Comparison of ENCODE assay signal across 21 cellular contexts in genomic region chr2:234302664-234302991, GRCh38.
DNase-seq lines count a peak whose midpoint lies in the region; ATAC-seq, FAIRE-seq and TF ChIP-seq lines count a peak whose summit lies in the region.
"Had no signal": no experiment of that assay in that cellular context is flagged by ENCODE, and none has a peak within 500 bp of the region (broad histone marks: within the 10 kb centered on the region; RNA-seq: fewer than 3 reads in every experiment).

No MANE protein-coding gene starts in this region.

- TF ChIP-seq CTCF in A549 (IDR thresholded peaks at IDR 0.05) (no peak), foreskin fibroblast (IDR thresholded peaks at IDR 0.05; ENCODE audit: low read depth, low read length) (no peak), gastroesophageal sphincter (IDR thresholded peaks at IDR 0.05) (no peak)

- WGBS in A549 (ENCODE audit: missing lambda C conversion rate) = 95% methylated on average over 4 of the region's 4 CpGs
- 90% methylated on average over 2 of the region's 4 CpGs; no CpG with 5 or more reads in 1 of the 2 donors for WGBS in gastroesophageal sphincter (ENCODE audit: low coverage in 1 of 2), 2 donors

- DNase-seq in A549 (ENCODE audit: low read depth in 1 of 2, low spot score in 1 of 2) (no peak), foreskin fibroblast (no peak), GM12891 (ENCODE audit: insufficient read length, low spot score) (no peak)
- DNase-seq: AML-193; Calu3; DMS53; NCI-H1092 treated with DMSO at 0.1 percent for 48 hours; NCI-H146; NCI-H2029 treated with DMSO at 0.1 percent for 48 hours; NCI-H2171 treated with DMSO at 0.1 percent for 48 hours; NCI-H748 treated with DMSO at 0.1 percent for 48 hours; NK-92 treated with Interleukin-12 subunit alpha and Interleukin-12 subunit beta, amount 100 ng/mL, for 24 hours; SHP77; SK-N-SH had no signal

- peaks cover 49% of the 10 kb centered on the region for H3K4me1 Mint-ChIP-seq in dendritic cell treated with granulocyte-macrophage colony-stimulating factor and Interleukin-4, amounts not matched to agents 40 ng/mL and 50 ng/mL, for 4 days (ENCODE audit: low read depth)

- peaks cover 5% of the 10 kb centered on the region for H3K27me3 Mint-ChIP-seq in dendritic cell treated with granulocyte-macrophage colony-stimulating factor and Interleukin-4, amounts not matched to agents 40 ng/mL and 50 ng/mL, for 4 days

- no peaks in the 10 kb centered on the region for H3K9me3 Mint-ChIP-seq in dendritic cell treated with granulocyte-macrophage colony-stimulating factor and Interleukin-4, amounts not matched to agents 40 ng/mL and 50 ng/mL, for 4 days

- FAIRE-seq in A549 (lab: Jason Lieb, UNC) = no peak
- FAIRE-seq in GM12891 (lab: Jason Lieb, UNC) = no peak
- FAIRE-seq: GM12892, K562 had no signal

- H3K9ac ChIP-seq in BLaER1 = no peak overlapping the region
- H3K9ac ChIP-seq: SK-N-SH had no signal

- H3K27me3 ChIP-seq in BLaER1 (no peaks in the 10 kb centered on the region), gastroesophageal sphincter (no peaks in the 10 kb centered on the region)

- CTCF ChIA-PET in A549 (lab: Yijun Ruan, JAX) = interaction anchor here (1.4 to 2.6 kb wide), 2 partner anchors 9 to 13 kb away, joined by 3 to 8 read pairs; no protein-coding TSS in a partner anchor

- intact Hi-C loops in dendritic cell treated with granulocyte-macrophage colony-stimulating factor and Interleukin-4, amounts not matched to agents 40 ng/mL and 50 ng/mL, for 4 days (cut with micrococcal nuclease) = no loop called here

- TF ChIP-seq POLR2A in A549 (IDR thresholded peaks at IDR 0.05; ENCODE audit: low read length) (no peak), gastroesophageal sphincter (IDR thresholded peaks at IDR 0.05) (no peak), GM12891 (IDR thresholded peaks at IDR 0.05; ENCODE audit: low read depth, low read length) (no peak)

- no peaks in the 10 kb centered on the region for H3K36me3 ChIP-seq in BLaER1
- no peaks in the 10 kb centered on the region for H3K36me3 ChIP-seq in gastroesophageal sphincter

- H3K27ac ChIP-seq in A549 (peak overlapping the region; percentile 88 to 94), BLaER1 (no peak overlapping the region; the same call in 1 of the 2 replicates), gastroesophageal sphincter (no peak overlapping the region)

- ATAC-seq in A549 (no peak), gastroesophageal sphincter (no peak), GM18502 (IDR thresholded peaks at IDR 0.05; ENCODE audit: poor library complexity, unreplicated experiment) (no peak)
- ATAC-seq: K562 had no signal

- H3K4me3 ChIP-seq in A549 (no peak overlapping the region), BLaER1 (no peak overlapping the region), foreskin fibroblast (ENCODE audit: low read depth in 1 of 2, low read length in 2 of 2) (no peak overlapping the region), gastroesophageal sphincter (no peak overlapping the region)
- H3K4me3 ChIP-seq: K562 had no signal

- no peak overlapping the region for H3K4me2 ChIP-seq in A549
- H3K4me2 ChIP-seq in BLaER1 = peak overlapping the region; percentile 31
- H3K4me2 ChIP-seq: SK-N-SH had no signal

- H3K4me3 Mint-ChIP-seq in dendritic cell treated with granulocyte-macrophage colony-stimulating factor and Interleukin-4, amounts not matched to agents 40 ng/mL and 50 ng/mL, for 4 days = no peak overlapping the region

- peak overlapping the region; percentile 35 for H3K27ac Mint-ChIP-seq in dendritic cell treated with granulocyte-macrophage colony-stimulating factor and Interleukin-4, amounts not matched to agents 40 ng/mL and 50 ng/mL, for 4 days

- TF ChIP-seq RAD21 in A549 (conservative IDR thresholded peaks at IDR 0.05 in 1 of 2, IDR thresholded peaks at IDR 0.05 in 1 of 2) (no peak), Ishikawa (IDR thresholded peaks at IDR 0.05; ENCODE audit: low read depth) (no peak)

- H3K36me3 Mint-ChIP-seq in dendritic cell treated with granulocyte-macrophage colony-stimulating factor and Interleukin-4, amounts not matched to agents 40 ng/mL and 50 ng/mL, for 4 days (ENCODE audit: low read depth) = no peaks in the 10 kb centered on the region

- H3K9me3 ChIP-seq in A549 = peaks cover 8% of the 10 kb centered on the region; the same call in 2 of the 3 replicates
- H3K9me3 ChIP-seq in BLaER1 = peaks cover 4% of the 10 kb centered on the region
- no peaks in the 10 kb centered on the region for H3K9me3 ChIP-seq in gastroesophageal sphincter
- H3K9me3 ChIP-seq: SK-N-SH had no signal

- no peak for TF ChIP-seq EP300 in A549 (IDR thresholded peaks at IDR 0.05)
- no peak for TF ChIP-seq EP300 in Ishikawa (IDR thresholded peaks at IDR 0.05; ENCODE audit: borderline replicate concordance)
- no peak for TF ChIP-seq EP300 in gastroesophageal sphincter (IDR thresholded peaks at IDR 0.05)

- POLR2A ChIA-PET in A549 (lab: Yijun Ruan, JAX) = no interaction called here

- no peaks in the 10 kb centered on the region for H4K20me1 ChIP-seq in BLaER1

- H3K4me1 ChIP-seq in A549 (peaks cover 62% of the 10 kb centered on the region), BLaER1 (peaks cover 42% of the 10 kb centered on the region), gastroesophageal sphincter (peaks cover 0 to 17% (median 0%) of the 10 kb centered on the region in 3 donors)

TF ChIP-seq in A549, 52 proteins besides CTCF, POLR2A, EP300 and RAD21:
- TF ChIP-seq NFE2L2 (conservative IDR thresholded peaks at IDR 0.05; ENCODE audit: low read length) = no peak
TF ChIP-seq in A549: peak in this region for 0.

TF ChIP-seq in Ishikawa, 13 proteins besides CTCF, POLR2A, EP300 and RAD21:
- TF ChIP-seq TEAD4 (IDR thresholded peaks at IDR 0.05) = no peak
- peak; percentile 2; the same call in 1 of the 2 replicates for TF ChIP-seq TCF12 (IDR thresholded peaks at IDR 0.05; ENCODE audit: low read depth)
TF ChIP-seq in Ishikawa: peak in this region for 1.

TF ChIP-seq in GM12891, 5 proteins besides CTCF, POLR2A, EP300 and RAD21:
- TF ChIP-seq SPI1 (IDR thresholded peaks at IDR 0.05; ENCODE audit: low read depth, low read length) (no peak), POLR2AphosphoS5 (IDR thresholded peaks at IDR 0.05; ENCODE audit: low read depth, low read length) (no peak), PAX5 (IDR thresholded peaks at IDR 0.05; ENCODE audit: insufficient read depth, low read length, severe bottlenecking) (no peak), POU2F2 (IDR thresholded peaks at IDR 0.05; ENCODE audit: low read depth, low read length) (no peak), TAF1 (IDR thresholded peaks at IDR 0.05; ENCODE audit: low read depth, low read length) (no peak)
TF ChIP-seq in GM12891: peak in this region for 0.

Comparison
In these comparisons a context has a peak if more than half of its experiments do, and no peak if none do; other contexts are left out.
1. H3K27ac ChIP-seq: peak in A549 (2 of 2); none in BLaER1 (single experiment) and gastroesophageal sphincter (0 of 4).